Comparison of ENCODE assay signal across 18 cellular contexts in the genomic region with DNA sequence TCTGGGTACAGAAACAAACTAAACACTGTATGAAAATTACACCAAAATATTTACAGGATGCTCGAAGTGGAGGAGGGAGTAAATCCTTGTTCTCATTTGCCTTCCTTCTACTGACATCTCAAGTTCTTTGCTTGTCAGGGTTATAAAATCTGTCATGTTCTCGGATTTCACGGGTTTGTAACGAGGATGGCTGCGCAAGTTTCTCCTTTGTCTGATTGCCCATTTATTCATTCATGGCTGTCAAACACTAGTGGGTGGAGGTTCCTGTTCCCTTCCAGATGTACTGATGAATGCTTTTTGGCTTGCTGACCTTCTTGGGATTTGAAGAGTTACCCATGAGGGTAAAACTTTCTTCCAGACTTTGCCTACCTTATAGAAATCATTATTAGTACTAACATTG.
"Had no signal": no experiment of that assay in that cellular context is flagged by ENCODE, and none has a peak within 500 bp of the region (broad histone marks: within the 10 kb centered on the region; RNA-seq: fewer than 3 reads in every experiment).

No MANE protein-coding gene starts in this region.

- H3K9ac ChIP-seq: neural progenitor cell had no signal

- H3K9me3 ChIP-seq: pancreas had no signal

- DNase-seq: effector CD4-positive, alpha-beta T cell; endodermal cell; erythroblast; foreskin melanocyte; heart left ventricle; hippocampal formation; left colon; mesendoderm; naive B cell; nucleus accumbens; pancreas; right cardiac atrium; stimulated activated CD4-positive, alpha-beta T cell treated with anti-CD3 and anti-CD28 coated beads, Interleukin-2, amount 100 ng/mL, for 48 hours; stimulated activated naive CD4-positive, alpha-beta T cell treated with Interleukin-2 at 50 U/mL for 16 hours; trophoblast cell had no signal

- H3K4me3 ChIP-seq: coronary artery, heart left ventricle, neural progenitor cell, pancreas, smooth muscle cell had no signal

- H3K4me2 ChIP-seq: neural progenitor cell, smooth muscle cell had no signal

- H3K27ac ChIP-seq: coronary artery, neural progenitor cell, pancreas had no signal

- H3K36me3 ChIP-seq: heart left ventricle, neural progenitor cell, pancreas had no signal

- ATAC-seq: left colon, pancreas had no signal

- H3K27me3 ChIP-seq: heart left ventricle, neural progenitor cell had no signal

- H2AFZ ChIP-seq: neural progenitor cell had no signal
